ENCODE assay signal across 9 cellular contexts in the genomic region with DNA sequence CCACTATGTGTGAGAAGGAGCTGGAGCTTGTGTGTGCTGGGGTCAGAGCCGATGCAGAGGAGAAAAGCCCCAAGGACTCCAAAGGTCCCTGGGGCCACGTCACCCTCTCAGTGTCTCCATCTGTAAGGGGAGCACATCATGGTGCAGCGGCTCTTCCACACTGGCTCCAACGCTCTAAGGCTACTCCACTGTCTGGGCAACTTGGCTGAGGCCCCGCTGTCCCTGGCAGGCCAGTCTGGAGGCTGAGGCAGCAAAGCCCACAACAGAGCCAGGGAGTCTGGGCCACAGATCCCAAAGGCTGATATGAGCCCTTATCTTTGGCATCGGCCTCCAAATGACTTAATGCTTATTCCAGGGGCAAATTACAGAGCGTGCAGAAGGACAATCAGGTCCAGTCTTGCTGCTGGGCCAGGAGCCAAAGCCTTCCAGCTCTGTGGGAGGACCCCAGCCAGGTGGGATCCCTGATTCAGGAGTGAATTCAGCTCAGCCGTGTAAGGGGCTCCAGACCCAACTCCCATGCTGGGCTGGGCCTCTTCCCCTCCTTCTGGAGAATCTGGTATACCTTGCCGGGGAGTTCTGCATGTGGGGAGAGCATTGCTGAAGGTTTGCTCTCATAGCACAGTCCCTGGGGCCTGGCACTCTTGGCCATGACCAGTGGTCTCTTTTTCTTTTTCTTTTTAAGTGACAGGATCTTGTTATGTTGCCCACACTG. TPM values are rescaled to one million over a fixed set of nuclear protein-coding genes. Genes with fewer than 3 reads are reported as not detected.
DNase-seq lines count a peak whose midpoint lies in the region; ATAC-seq and TF ChIP-seq lines count a peak whose summit lies in the region.
"Had no signal": no experiment of that assay in that cellular context is flagged by ENCODE, and none has a peak within 500 bp of the region (broad histone marks: within the 10 kb centered on the region; RNA-seq: fewer than 3 reads in every experiment).

No MANE protein-coding gene starts in this region.

- no peaks in the 10 kb centered on the region for H3K9me3 ChIP-seq in adrenal gland (replicated peaks in 1 of 3)
- H3K9me3 ChIP-seq: thyroid gland had no signal

- no peaks in the 10 kb centered on the region for H3K9me3 Mint-ChIP-seq in neural crest cell

- peaks cover 44% of the 10 kb centered on the region for H3K27me3 Mint-ChIP-seq in neural crest cell (ENCODE audit: low read depth)

- peak; percentile 35 for DNase-seq in COR-L47 (lab: John Stamatoyannopoulos, UW)
- peak in 6 of 7 donors; percentile 77 to 88 (median 80) for DNase-seq in adrenal gland
- no peak for DNase-seq in neural crest cell (ENCODE audit: low read depth, low spot score)
- no peak for DNase-seq in activated CD4-positive, CD25-positive, alpha-beta regulatory T cell treated with anti-CD3 and anti-CD28 coated beads, Interleukin-2, amount 50 U/mL, for 72 hours

- peaks cover 27% of the 10 kb centered on the region for H3K4me1 ChIP-seq in KMS-11 (ENCODE audit: low read depth, poor library complexity, severe bottlenecking)
- H3K4me1 ChIP-seq in adrenal gland (replicated peaks in 1 of 2) = peaks cover 16 to 27% of the 10 kb centered on the region in 2 donors

- peaks cover 16% of the 10 kb centered on the region for H3K4me1 Mint-ChIP-seq in neural crest cell

- H2AFZ ChIP-seq in KMS-11 (ENCODE audit: low read depth) = peak overlapping the region; percentile 73

- TF ChIP-seq CTCF in KMS-11 (conservative IDR thresholded peaks at IDR 0.05; ENCODE audit: low read depth, low read length) = no peak
- TF ChIP-seq CTCF in adrenal gland (IDR thresholded peaks at IDR 0.05) = no peak
- TF ChIP-seq CTCF in neural crest cell (conservative IDR thresholded peaks at IDR 0.05) = no peak

- no peak for TF ChIP-seq POLR2A in adrenal gland (IDR thresholded peaks at IDR 0.05)

- peak overlapping the region; percentile 86 for H3K9ac ChIP-seq in KMS-11

- no peaks in the 10 kb centered on the region for H3K27me3 ChIP-seq in KMS-11 (ENCODE audit: insufficient read depth, low read depth)
- H3K27me3 ChIP-seq in adrenal gland = no peaks in the 10 kb centered on the region
- H3K27me3 ChIP-seq: thyroid gland had no signal

- H3K36me3 ChIP-seq in KMS-11 (ENCODE audit: insufficient read depth) = peaks cover 9% of the 10 kb centered on the region; the same call in 1 of the 2 replicates
- no peaks in the 10 kb centered on the region for H3K36me3 ChIP-seq in adrenal gland (replicated peaks in 1 of 2)
- H3K36me3 ChIP-seq: thyroid gland had no signal

- H3K27ac Mint-ChIP-seq in neural crest cell (ENCODE audit: unreplicated experiment) = no peak overlapping the region

- no peaks in the 10 kb centered on the region for H3K36me3 Mint-ChIP-seq in neural crest cell (ENCODE audit: low read depth)

- H3K4me2 ChIP-seq in KMS-11 = peak overlapping the region; percentile 99

- no peak for ATAC-seq in HG03175 (IDR thresholded peaks at IDR 0.05; ENCODE audit: unreplicated experiment)
- ATAC-seq in GM19467 (IDR thresholded peaks at IDR 0.05; ENCODE audit: unreplicated experiment) = no peak
- no peak for ATAC-seq in GM21786 (IDR thresholded peaks at IDR 0.05; ENCODE audit: unreplicated experiment)

- peak overlapping the region; percentile 76 for H3K27ac ChIP-seq in KMS-11
- peak overlapping the region in 3 of 5 donors; percentile 36 to 61 (median 41) for H3K27ac ChIP-seq in adrenal gland
- H3K27ac ChIP-seq: thyroid gland had no signal

- H3K4me3 ChIP-seq in KMS-11 (IDR thresholded peaks at IDR 0.05; ENCODE audit: insufficient read depth, low read depth, low read length) (no peak overlapping the region), adrenal gland (no peak overlapping the region)
- H3K4me3 ChIP-seq: thyroid gland had no signal

- intact Hi-C loops in adrenal gland (cut with DNase I) = loop anchor here in 1 of 2 donors (10.0 kb wide), 1 partner anchor 118 kb away; a partner anchor contains a TSS

- no peaks in the 10 kb centered on the region for H4K20me1 ChIP-seq in KMS-11 (ENCODE audit: insufficient read depth)

- peaks cover 14% of the 10 kb centered on the region for H3K79me2 ChIP-seq in KMS-11 (ENCODE audit: insufficient read depth, low read depth)

- WGBS in adrenal gland, 4 donors = 47 to 74% (median 53%) methylated on average over 5 to 9 of the region's 9 CpGs

- peak overlapping the region; percentile 38 for H3K4me3 Mint-ChIP-seq in neural crest cell

RNA-seq across cellular contexts. Expression of a gene that starts 1.8 kb away (rescaled TPM):
- 1 to 10 TPM in 7 of 8 donors, under 1 TPM in 1; 0.97 to 4.7 (median 2.3) TPM for total RNA-seq in adrenal gland
- polyA plus RNA-seq in adrenal gland = 1 to 10 TPM in 2 of 3 donors, under 1 TPM in 1; 0.48 to 2.4 (median 1.9) TPM
- 1.0 and 1.1 TPM in 2 replicates for total RNA-seq in neural crest cell

RNA-seq across cellular contexts. Expression of a gene that starts 8.7 kb away (rescaled TPM):
- total RNA-seq in adrenal gland (not detected), neural crest cell (not detected in 2 replicates)
- not detected for polyA plus RNA-seq in adrenal gland
- total RNA-seq: thyroid gland had no signal

RNA-seq across cellular contexts. Expression of a gene that starts 30.7 kb away (rescaled TPM):
- total RNA-seq in adrenal gland (10 to 100 TPM in 1 of 8 donors, 1 to 10 TPM in 6, under 1 TPM in 1; 0.95 to 12.9 (median 4.3) TPM), neural crest cell (0.79 and 0.82 TPM in 2 replicates)
- polyA plus RNA-seq in adrenal gland = 1 to 10 TPM; 1.2 to 5.5 (median 2.0) TPM

Comparison
In these comparisons a context has a peak if more than half of its experiments do, and no peak if none do; other contexts are left out.
1. DNase-seq: peak in COR-L47 (single experiment) and adrenal gland (6 of 7); none in neural crest cell (single experiment) and activated CD4-positive, CD25-positive, alpha-beta regulatory T cell treated with anti-CD3 and anti-CD28 coated beads, Interleukin-2, amount 50 U/mL, for 72 hours (single experiment).